8 cellular contexts compared by ENCODE assay signal in the genomic region with DNA sequence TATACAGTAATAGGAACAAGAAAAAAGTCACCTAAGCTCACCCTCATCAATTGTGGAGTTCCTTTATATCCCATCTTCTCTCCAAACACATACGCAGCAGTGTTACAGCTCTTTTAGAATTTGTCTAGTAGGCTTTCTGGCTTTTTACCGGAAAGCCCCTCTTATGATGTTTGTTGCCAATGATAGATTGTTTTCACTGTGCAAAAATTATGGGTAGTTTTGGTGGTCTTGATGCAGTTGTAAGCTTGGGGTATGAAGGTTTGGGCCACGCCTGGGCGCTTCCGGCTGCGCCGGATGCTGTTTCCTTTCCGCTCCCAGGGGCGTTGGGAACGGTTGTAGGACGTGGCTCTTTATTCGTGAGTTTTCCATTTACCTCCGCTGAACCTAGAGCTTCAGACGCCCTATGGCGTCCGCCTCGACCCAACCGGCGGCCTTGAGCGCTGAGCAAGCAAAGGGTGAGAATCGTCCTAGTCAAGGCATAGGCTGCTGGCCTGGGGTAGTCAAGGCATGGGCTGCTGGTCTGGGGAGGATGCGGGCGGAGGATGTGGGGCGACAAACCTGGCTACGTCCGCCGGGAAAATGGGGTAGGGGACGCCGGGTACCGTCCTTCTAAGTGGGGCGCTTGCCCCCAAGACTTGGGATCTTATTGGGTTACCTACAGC. TPM values are rescaled to one million over a fixed set of nuclear protein-coding genes. Genes with fewer than 3 reads are reported as not detected.
A peak's percentile ranks its signal among the peaks of the same experiment; 100 is the strongest.
DNase-seq lines count a peak whose midpoint lies in the region; ATAC-seq, FAIRE-seq and TF ChIP-seq lines count a peak whose summit lies in the region.

Gene C12orf57 (plus strand): TSS at position 304 of the 662 bp plus-strand sequence. CDS start 100 bp downstream, at position 404.
Gene RNU7-1 (plus strand): TSS at position 98 of the 662 bp plus-strand sequence.

- H3K27ac ChIP-seq in C4-2B (peak within 1 kb of the TSS; percentile 96), HepG2 (ENCODE audit: extremely low read length, insufficient read depth, low read length) (peak within 1 kb of the TSS; percentile 98)

- peak in 1 of 2 experiments; percentile 72; a peak in 3 of 4 replicates for TF ChIP-seq EP300 in HepG2 (IDR thresholded peaks at IDR 0.05; ENCODE audit: low read depth in 2 of 2, low read length in 2 of 2)
- peak; percentile 87 for TF ChIP-seq EP300 in HepG2 (CRISPR knock-in tag; IDR thresholded peaks at IDR 0.05; ENCODE audit: borderline replicate concordance)

- H3K79me2 ChIP-seq in HepG2 (ENCODE audit: insufficient read depth, low read length) = no peaks in the 10 kb centered on the region

- ATAC-seq in GM19351 (IDR thresholded peaks at IDR 0.05; ENCODE audit: unreplicated experiment) (peak; percentile 37), HG03460 (IDR thresholded peaks at IDR 0.05; ENCODE audit: unreplicated experiment) (peak; percentile 30), HepG2 (peak; percentile 63)

- H3K4me3 ChIP-seq in HepG2 (replicated peaks in 1 of 3; ENCODE audit: insufficient read depth in 1 of 3, low read depth in 2 of 3, low read length in 3 of 3) = peak within 1 kb of the TSS; percentile 54 to 79 (median 73)

- peaks cover 0 to 9% of the 10 kb centered on the region in 2 experiments; a peak in 2 of 5 replicates for H3K36me3 ChIP-seq in HepG2 (replicated peaks in 1 of 2; ENCODE audit: control insufficient read depth in 1 of 2, insufficient read depth in 2 of 2, low read length in 2 of 2)

- peaks cover 41% of the 10 kb centered on the region for H3K4me1 ChIP-seq in HepG2 (ENCODE audit: insufficient read depth, low read length)

- H3K27me3 ChIP-seq in HepG2 (ENCODE audit: control insufficient read depth in 1 of 2, insufficient read depth in 2 of 2, low read length in 2 of 2) = no peaks in the 10 kb centered on the region

- H2AFZ ChIP-seq in HepG2 (ENCODE audit: low read length) = no peak within 1 kb of the TSS

- TSS peak; percentile 91 for BruUV-seq in HepG2 (replicated peaks; lab: Mats Ljungman, UMichigan)

- peak within 1 kb of the TSS; percentile 82 for H3K9ac ChIP-seq in HepG2 (ENCODE audit: insufficient read depth, low read depth, low read length)

- peak within 1 kb of the TSS; percentile 92 for H3K4me2 ChIP-seq in HepG2 (ENCODE audit: low read depth, low read length)

- TF ChIP-seq RAD21 in HepG2 (CRISPR knock-in tag; IDR thresholded peaks at IDR 0.05) = peak; percentile 81

- no peak for TF ChIP-seq CTCF in C4-2B (conservative IDR thresholded peaks at IDR 0.05)
- TF ChIP-seq CTCF in HepG2 (CRISPR knock-in tag; IDR thresholded peaks at IDR 0.05) = no peak

- peak in 1 of 2 experiments; percentile 100; a peak in 2 of 4 replicates for TF ChIP-seq POLR2A in HepG2 (IDR thresholded peaks at IDR 0.05; ENCODE audit: insufficient read depth in 1 of 2, low read depth in 2 of 2, low read length in 2 of 2)

- CTCF ChIA-PET in HepG2 (lab: Yijun Ruan, JAX; ENCODE audit: low intra/inter-chr PET ratio, low total read pairs) = interaction anchor here (0.8 to 2.2 kb wide), 7 partner anchors 18 to 170 kb away, joined by 3 to 15 read pairs (median 3); partner anchors contain the start of genes C1RL and LPCAT3

- in situ Hi-C loops in HepG2 (cut with HindIII; ENCODE audit: extremely low pct_ligation_motif_present, low pct_unique_long_range_greater_than_20kb) = loop anchor here (10.0 kb wide), 1 partner anchor 171 kb away; no protein-coding TSS in a partner anchor

- intact Hi-C loops in HepG2 (cut with micrococcal nuclease; ENCODE audit: unreplicated experiment) = loop anchor here (1.0 kb wide), 2 partner anchors 71 to 148 kb away; partner anchors contain the start of genes C1R and SPSB2

- POLR2A ChIA-PET in HepG2 (lab: Yijun Ruan, JAX) = interaction anchor here (0.6 to 5.2 kb wide), 54 partner anchors 9 to 410 kb away, joined by 3 to 180 read pairs (median 6); partner anchors contain the start of genes ATN1, C1R, C1RL and C1S

- WGBS in HepG2 (ENCODE audit: low lambda C conversion rate) = under 1% methylated on average over 17 of the region's 31 CpGs

- FAIRE-seq in HepG2 (lab: Jason Lieb, UNC) = no peak

- DNase-seq in NCI-H510A treated with DMSO at 0.1 percent for 48 hours (lab: John Stamatoyannopoulos, UW) = peak; percentile 81
- peak; percentile 89 for DNase-seq in activated CD4-positive, alpha-beta T cell treated with anti-CD3 and anti-CD28 coated beads for 48 hours
- peak; percentile 87 for DNase-seq in dermis blood vessel endothelial cell
- peak; percentile 94 for DNase-seq in HepG2 (ENCODE audit: low spot score)
- DNase-seq in stimulated activated CD4-positive, alpha-beta T cell treated with anti-CD3 and anti-CD28 coated beads, Interleukin-4, amount 100 ng/mL, for 4 hours = peak; percentile 61 to 67

- no peaks in the 10 kb centered on the region for H3K9me3 ChIP-seq in HepG2 (ENCODE audit: low read length)

- H4K20me1 ChIP-seq in HepG2 (ENCODE audit: insufficient read depth, low read length) = no peaks in the 10 kb centered on the region

TF ChIP-seq in HepG2, 621 proteins besides CTCF, POLR2A, EP300 and RAD21 (continues in another document):
- no peak; the same call in 1 of the 2 replicates for TF ChIP-seq HIVEP1 (CRISPR knock-in tag; IDR thresholded peaks at IDR 0.05)
- TF ChIP-seq, protein P1, sequence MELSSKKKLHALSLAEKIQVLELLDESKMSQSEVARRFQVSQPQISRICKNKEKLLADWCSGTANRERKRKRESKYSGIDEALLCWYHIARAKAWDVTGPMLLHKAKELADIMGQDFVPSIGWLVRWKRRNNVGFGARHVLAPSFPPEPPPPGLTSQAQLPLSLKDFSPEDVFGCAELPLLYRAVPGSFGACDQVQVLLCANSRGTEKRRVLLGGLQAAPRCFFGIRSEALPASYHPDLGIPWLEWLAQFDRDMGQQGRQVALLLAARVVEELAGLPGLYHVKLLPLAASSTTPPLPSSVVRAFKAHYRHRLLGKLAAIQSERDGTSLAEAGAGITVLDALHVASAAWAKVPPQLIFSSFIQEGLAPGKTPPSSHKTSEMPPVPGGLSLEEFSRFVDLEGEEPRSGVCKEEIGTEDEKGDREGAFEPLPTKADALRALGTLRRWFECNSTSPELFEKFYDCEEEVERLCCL (CRISPR knock-in tag; IDR thresholded peaks at IDR 0.05; ENCODE audit: borderline replicate concordance) = peak; percentile 47
- TF ChIP-seq THYN1 (CRISPR knock-in tag; IDR thresholded peaks at IDR 0.05; ENCODE audit: borderline replicate concordance, low read depth) = no peak

RNA-seq across cellular contexts. Expression of gene C12orf57, which starts in this region (rescaled TPM):
- total RNA-seq in dermis blood vessel endothelial cell = 73.7 and 177 TPM in 2 replicates
- 84.0 and 89.7 TPM in 2 replicates for total RNA-seq in HepG2 (2016; rRNA removed; fragmentation: Illumina TruSeq; extraction: Trizol)
- 98.3 and 102 TPM in 2 replicates for total RNA-seq in HepG2 (2016; cell fraction: cytosol; rRNA removed; fragmentation: Illumina TruSeq; extraction: Trizol; ENCODE audit: low read depth)
- total RNA-seq in HepG2 (2016; cell fraction: insoluble cytoplasmic fraction; rRNA removed; fragmentation: Illumina TruSeq; extraction: Trizol) = 84.2 and 105 TPM in 2 replicates
- total RNA-seq in HepG2 (2016; cell fraction: membrane; rRNA removed; fragmentation: Illumina TruSeq; extraction: Trizol) = 106 and 113 TPM in 2 replicates
- total RNA-seq in HepG2 (2016; cell fraction: nucleus; rRNA removed; fragmentation: Illumina TruSeq; extraction: Trizol) = 42.1 and 43.4 TPM in 2 replicates
- 287 and 302 TPM in 2 replicates for polyA plus RNA-seq in HepG2 (2011; rRNA removed)
- polyA plus RNA-seq in HepG2 (2011; cell fraction: cytosol; rRNA removed) = 405 and 458 TPM in 2 replicates
- 151 and 164 TPM in 2 replicates for polyA plus RNA-seq in HepG2 (2011; cell fraction: nucleus; rRNA removed)
- 75.2 and 129 TPM in 2 replicates for polyA plus RNA-seq in HepG2 (2012)
- 86.1 and 87.7 TPM in 2 replicates for polyA plus RNA-seq in HepG2 (2016; cell fraction: cytosol; fragmentation: Illumina TruSeq; extraction: Trizol; ENCODE audit: low read depth)
- polyA plus RNA-seq in HepG2 (2016; cell fraction: insoluble cytoplasmic fraction; fragmentation: Illumina TruSeq; extraction: Trizol; ENCODE audit: low read depth) = 98.5 and 104 TPM in 2 replicates
- polyA plus RNA-seq in HepG2 (2016; cell fraction: membrane; fragmentation: Illumina TruSeq; extraction: Trizol; ENCODE audit: low read depth) = 96.1 and 98.2 TPM in 2 replicates
- 57.2 and 57.4 TPM in 2 replicates for polyA plus RNA-seq in HepG2 (2016; cell fraction: nucleus; fragmentation: Illumina TruSeq; extraction: Trizol; ENCODE audit: insufficient read depth, low read depth)
- 93.0 and 145 TPM in 2 replicates for polyA minus RNA-seq in HepG2 (2011; rRNA and poly(A)+ RNA removed; ENCODE audit: low replicate concordance)
- polyA minus RNA-seq in HepG2 (2011; cell fraction: cytosol; rRNA and poly(A)+ RNA removed) = 36.8 and 41.7 TPM in 2 replicates
- 37.5 and 38.8 TPM in 2 replicates for polyA minus RNA-seq in HepG2 (2011; cell fraction: nucleus; rRNA and poly(A)+ RNA removed)

RNA-seq across cellular contexts. Expression of gene RNU7-1, which starts in this region (rescaled TPM):
- total RNA-seq in dermis blood vessel endothelial cell (not detected in 2 replicates), HepG2 (2016; rRNA removed; fragmentation: Illumina TruSeq; extraction: Trizol) (not detected in 2 replicates)
- not detected in 2 replicates for total RNA-seq in HepG2 (2016; cell fraction: cytosol; rRNA removed; fragmentation: Illumina TruSeq; extraction: Trizol; ENCODE audit: low read depth)
- not detected in 2 replicates for total RNA-seq in HepG2 (2016; cell fraction: insoluble cytoplasmic fraction; rRNA removed; fragmentation: Illumina TruSeq; extraction: Trizol)
- total RNA-seq in HepG2 (2016; cell fraction: membrane; rRNA removed; fragmentation: Illumina TruSeq; extraction: Trizol) = not detected in 2 replicates
- total RNA-seq in HepG2 (2016; cell fraction: nucleus; rRNA removed; fragmentation: Illumina TruSeq; extraction: Trizol) = not detected in 2 replicates
- not detected in 2 replicates for polyA plus RNA-seq in HepG2 (2011; rRNA removed)
- not detected in 2 replicates for polyA plus RNA-seq in HepG2 (2011; cell fraction: cytosol; rRNA removed)
- polyA plus RNA-seq in HepG2 (2011; cell fraction: nucleus; rRNA removed) = not detected in 2 replicates
- polyA plus RNA-seq in HepG2 (2012) = not detected in 2 replicates
- not detected in 2 replicates for polyA plus RNA-seq in HepG2 (2016; cell fraction: cytosol; fragmentation: Illumina TruSeq; extraction: Trizol; ENCODE audit: low read depth)
- not detected in 2 replicates for polyA plus RNA-seq in HepG2 (2016; cell fraction: insoluble cytoplasmic fraction; fragmentation: Illumina TruSeq; extraction: Trizol; ENCODE audit: low read depth)
- not detected in 2 replicates for polyA plus RNA-seq in HepG2 (2016; cell fraction: membrane; fragmentation: Illumina TruSeq; extraction: Trizol; ENCODE audit: low read depth)
- not detected in 2 replicates for polyA plus RNA-seq in HepG2 (2016; cell fraction: nucleus; fragmentation: Illumina TruSeq; extraction: Trizol; ENCODE audit: insufficient read depth, low read depth)
- not detected in 2 replicates for polyA minus RNA-seq in HepG2 (2011; rRNA and poly(A)+ RNA removed; ENCODE audit: low replicate concordance)
- polyA minus RNA-seq in HepG2 (2011; cell fraction: cytosol; rRNA and poly(A)+ RNA removed) = not detected in 2 replicates
- not detected in 2 replicates for polyA minus RNA-seq in HepG2 (2011; cell fraction: nucleus; rRNA and poly(A)+ RNA removed)

Comparison
In these comparisons a context has a peak if more than half of its experiments do, and no peak if none do; other contexts are left out.
1. Peak in every context shown above with its lines: DNase-seq, ATAC-seq, H3K4me3 ChIP-seq and H3K27ac ChIP-seq.